8 cellular contexts compared by ENCODE assay signal in genomic region chr12:121499929-121500793, GRCh38.
A peak's percentile ranks its signal among the peaks of the same experiment; 100 is the strongest.
DNase-seq lines count a peak whose midpoint lies in the region; ATAC-seq lines count a peak whose summit lies in the region.

No MANE protein-coding gene starts in this region.

- peaks cover 6% of the 10 kb centered on the region for H3K4me1 ChIP-seq in HAP-1

- intact Hi-C loops in activated CD4-positive, alpha-beta memory T cell treated with anti-CD3 and anti-CD28 coated beads for 36 hours (cut with micrococcal nuclease), result loop anchor here (1.0 to 5.0 kb wide), 3 partner anchors 37 to 181 kb away; no protein-coding TSS in a partner anchor

- no peaks in the 10 kb centered on the region for H3K27me3 Mint-ChIP-seq in activated CD4-positive, alpha-beta memory T cell treated with anti-CD3 and anti-CD28 coated beads for 36 hours
- no peaks in the 10 kb centered on the region for H3K27me3 Mint-ChIP-seq in memory B cell

- no peaks in the 10 kb centered on the region for H3K9me3 ChIP-seq in HAP-1

- H3K9me3 Mint-ChIP-seq in activated CD4-positive, alpha-beta memory T cell treated with anti-CD3 and anti-CD28 coated beads for 36 hours, result no peaks in the 10 kb centered on the region
- H3K9me3 Mint-ChIP-seq in memory B cell, result no peaks in the 10 kb centered on the region

- no peak overlapping the region for H3K27ac Mint-ChIP-seq in activated CD4-positive, alpha-beta memory T cell treated with anti-CD3 and anti-CD28 coated beads for 36 hours
- peak overlapping the region; percentile 12 for H3K27ac Mint-ChIP-seq in memory B cell

- no peak overlapping the region for H3K4me3 Mint-ChIP-seq in activated CD4-positive, alpha-beta memory T cell treated with anti-CD3 and anti-CD28 coated beads for 36 hours
- H3K4me3 Mint-ChIP-seq in memory B cell, result no peak overlapping the region

- H3K4me1 Mint-ChIP-seq in activated CD4-positive, alpha-beta memory T cell treated with anti-CD3 and anti-CD28 coated beads for 36 hours (ENCODE audit: low read depth), result peaks cover 7% of the 10 kb centered on the region
- H3K4me1 Mint-ChIP-seq in memory B cell, result peaks cover 6% of the 10 kb centered on the region

- POLR2A ChIA-PET in activated CD4-positive, alpha-beta memory T cell treated with anti-CD3 and anti-CD28 coated beads for 36 hours (lab: Charles Lee), result interaction anchor here (0.6 kb wide), 1 partner anchor 183 kb away, joined by 3 read pairs; no protein-coding TSS in a partner anchor

- in situ Hi-C loops in HAP-1 (cut with MboI; ENCODE audit: low sequenced_read_pairs), result no loop called here

- peaks cover 6% of the 10 kb centered on the region; the same call in 1 of the 2 replicates for H3K36me3 ChIP-seq in HAP-1 (replicated peaks)

- no peaks in the 10 kb centered on the region for H3K27me3 ChIP-seq in HAP-1 (ENCODE audit: low read depth)

- peaks cover 2% of the 10 kb centered on the region for H3K36me3 Mint-ChIP-seq in activated CD4-positive, alpha-beta memory T cell treated with anti-CD3 and anti-CD28 coated beads for 36 hours
- H3K36me3 Mint-ChIP-seq in memory B cell, result peaks cover 9% of the 10 kb centered on the region

- ATAC-seq in memory B cell (ENCODE audit: low read depth) (peak; percentile 91), HG02763 (IDR thresholded peaks at IDR 0.05; ENCODE audit: unreplicated experiment) (no peak)

- DNase-seq in Ammon's horn (ENCODE audit: low spot score) (peak; percentile 67), HAP-1 (ENCODE audit: low spot score in 2 of 2) (peak; percentile 71 to 84), NCI-H526 treated with DMSO at 0.1 percent for 48 hours (lab: John Stamatoyannopoulos, UW) (peak; percentile 54), ecto neural progenitor cell (ENCODE audit: low spot score) (peak; percentile 87), memory B cell (ENCODE audit: low spot score in 2 of 2) (peak; percentile 76 to 79)
- DNase-seq in activated CD4-positive, alpha-beta memory T cell treated with anti-CD3 and anti-CD28 coated beads for 36 hours, result peak; percentile 79
- peak; percentile 48 to 69 (median 61) for DNase-seq in stimulated activated CD4-positive, alpha-beta T cell treated with anti-CD3 and anti-CD28 coated beads, TNF-alpha, amount 100 ng/mL, for 4 hours (ENCODE audit: low read depth in 3 of 3)

- CTCF ChIA-PET in activated CD4-positive, alpha-beta memory T cell treated with anti-CD3 and anti-CD28 coated beads for 36 hours (lab: Charles Lee), result interaction anchor here (0.6 to 5.5 kb wide), 26 partner anchors 8 to 193 kb away, joined by 3 to 38 read pairs (median 4); partner anchors contain the start of genes MORN3 and ORAI1

- H3K4me3 ChIP-seq in HAP-1, result no peak overlapping the region
